ENCODE assay signal across 1 cellular context in the genomic region with DNA sequence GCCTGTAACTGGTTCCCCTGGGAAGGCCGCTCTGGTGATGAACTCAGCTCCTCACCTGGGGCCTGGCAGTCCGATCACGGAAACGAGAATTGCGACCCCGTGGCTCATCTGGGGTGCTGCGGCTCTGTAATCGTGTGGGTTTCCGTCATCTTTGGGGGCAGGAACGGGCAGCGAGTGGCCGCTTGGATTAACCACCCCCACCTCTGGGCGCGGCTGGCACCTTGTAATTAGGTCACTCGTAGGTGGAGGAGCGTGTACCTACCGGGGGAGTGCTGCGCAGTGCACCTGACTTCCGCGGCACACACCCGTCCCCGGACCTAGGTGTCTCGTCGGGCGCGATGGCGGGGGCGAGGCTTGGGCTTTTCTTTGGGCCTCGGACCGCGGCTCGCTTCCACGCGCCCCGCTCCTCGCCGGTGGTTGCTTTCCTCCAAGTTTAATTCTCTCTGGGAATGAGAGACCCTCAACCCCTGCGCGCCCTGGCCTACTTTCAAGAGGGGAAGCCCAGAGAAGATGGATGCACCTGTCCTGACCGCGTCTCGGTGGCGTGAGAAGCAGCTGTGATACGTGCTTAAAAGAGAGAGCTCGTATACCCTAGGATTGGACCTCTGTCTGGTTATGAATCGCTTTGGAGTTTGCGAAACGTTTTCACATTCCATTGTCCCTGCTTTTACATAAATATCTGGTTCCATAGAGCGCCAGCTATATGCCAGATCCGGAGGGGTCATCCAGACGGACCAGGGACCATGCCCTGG.
TF ChIP-seq lines count a peak whose summit lies in the region.

No MANE protein-coding gene starts in this region.

TF ChIP-seq in WTC11, 78 proteins besides CTCF, POLR2A, EP300 and RAD21 (continued from another document):
- TF ChIP-seq, protein P1, sequence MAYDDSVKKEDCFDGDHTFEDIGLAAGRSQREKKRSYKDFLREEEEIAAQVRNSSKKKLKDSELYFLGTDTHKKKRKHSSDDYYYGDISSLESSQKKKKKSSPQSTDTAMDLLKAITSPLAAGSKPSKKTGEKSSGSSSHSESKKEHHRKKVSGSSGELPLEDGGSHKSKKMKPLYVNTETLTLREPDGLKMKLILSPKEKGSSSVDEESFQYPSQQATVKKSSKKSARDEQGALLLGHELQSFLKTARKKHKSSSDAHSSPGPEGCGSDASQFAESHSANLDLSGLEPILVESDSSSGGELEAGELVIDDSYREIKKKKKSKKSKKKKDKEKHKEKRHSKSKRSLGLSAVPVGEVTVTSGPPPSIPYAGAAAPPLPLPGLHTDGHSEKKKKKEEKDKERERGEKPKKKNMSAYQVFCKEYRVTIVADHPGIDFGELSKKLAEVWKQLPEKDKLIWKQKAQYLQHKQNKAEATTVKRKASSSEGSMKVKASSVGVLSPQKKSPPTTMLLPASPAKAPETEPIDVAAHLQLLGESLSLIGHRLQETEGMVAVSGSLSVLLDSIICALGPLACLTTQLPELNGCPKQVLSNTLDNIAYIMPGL (CRISPR knock-in tag; IDR thresholded peaks at IDR 0.05): no peak
- TF ChIP-seq E2F5 (CRISPR knock-in tag; IDR thresholded peaks at IDR 0.05) (0 out of 2 replicates have a peak, but pooled peaks have one; percentile 18), MXD4 (CRISPR knock-in tag; IDR thresholded peaks at IDR 0.05; ENCODE audit: borderline replicate concordance) (no peak), RORB (CRISPR knock-in tag; IDR thresholded peaks at IDR 0.05) (no peak), NFE2L1 (CRISPR knock-in tag; IDR thresholded peaks at IDR 0.05) (peak; percentile 46; the same call in 1 of the 2 replicates), TCF7 (CRISPR knock-in tag; IDR thresholded peaks at IDR 0.05; ENCODE audit: low read depth) (0 out of 2 replicates have a peak, but pooled peaks have one; percentile 64), GABPB1 (CRISPR knock-in tag; IDR thresholded peaks at IDR 0.05) (no peak)
- TF ChIP-seq, protein P2, sequence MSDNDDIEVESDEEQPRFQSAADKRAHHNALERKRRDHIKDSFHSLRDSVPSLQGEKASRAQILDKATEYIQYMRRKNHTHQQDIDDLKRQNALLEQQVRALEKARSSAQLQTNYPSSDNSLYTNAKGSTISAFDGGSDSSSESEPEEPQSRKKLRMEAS (CRISPR knock-in tag; IDR thresholded peaks at IDR 0.05): peak; percentile 36; the same call in 1 of the 2 replicates
- TF ChIP-seq, protein P3, sequence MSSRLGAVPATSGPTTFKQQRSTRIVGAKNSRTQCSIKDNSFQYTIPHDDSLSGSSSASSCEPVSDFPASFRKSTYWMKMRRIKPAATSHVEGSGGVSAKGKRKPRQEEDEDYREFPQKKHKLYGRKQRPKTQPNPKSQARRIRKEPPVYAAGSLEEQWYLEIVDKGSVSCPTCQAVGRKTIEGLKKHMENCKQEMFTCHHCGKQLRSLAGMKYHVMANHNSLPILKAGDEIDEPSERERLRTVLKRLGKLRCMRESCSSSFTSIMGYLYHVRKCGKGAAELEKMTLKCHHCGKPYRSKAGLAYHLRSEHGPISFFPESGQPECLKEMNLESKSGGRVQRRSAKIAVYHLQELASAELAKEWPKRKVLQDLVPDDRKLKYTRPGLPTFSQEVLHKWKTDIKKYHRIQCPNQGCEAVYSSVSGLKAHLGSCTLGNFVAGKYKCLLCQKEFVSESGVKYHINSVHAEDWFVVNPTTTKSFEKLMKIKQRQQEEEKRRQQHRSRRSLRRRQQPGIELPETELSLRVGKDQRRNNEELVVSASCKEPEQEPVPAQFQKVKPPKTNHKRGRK (CRISPR knock-in tag; IDR thresholded peaks at IDR 0.05; ENCODE audit: borderline replicate concordance): no peak
